ENCODE assay signal across 8 cellular contexts in the genomic region with DNA sequence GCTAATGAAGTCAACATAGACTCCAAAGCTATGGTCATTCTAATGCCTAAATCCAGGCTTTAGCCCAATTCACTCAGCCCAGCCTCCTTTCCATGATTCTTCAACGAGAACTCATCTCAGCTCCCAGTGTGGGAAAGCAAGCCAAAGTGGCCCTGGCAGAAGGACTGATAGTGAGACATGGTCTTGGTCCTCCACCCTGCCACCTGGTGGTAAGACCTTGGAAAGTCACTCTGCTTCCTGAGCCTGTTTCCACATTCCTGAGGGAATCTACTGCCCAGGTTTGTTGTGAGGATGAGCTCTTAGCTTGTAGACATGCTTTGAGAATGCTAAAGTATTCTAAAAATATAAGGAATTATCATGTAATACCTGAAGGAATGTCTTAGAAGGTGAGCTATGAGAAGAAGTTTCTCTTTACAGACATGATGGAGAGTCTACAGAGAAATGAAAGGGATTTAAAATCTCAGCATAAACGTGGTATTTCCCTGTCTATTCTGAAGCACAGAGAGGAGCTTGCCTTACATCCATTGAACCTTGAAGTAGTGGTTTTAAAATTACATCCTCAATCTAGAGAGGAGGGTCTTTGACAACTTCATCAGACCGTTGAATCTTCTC.
DNase-seq lines count a peak whose midpoint lies in the region; ATAC-seq and TF ChIP-seq lines count a peak whose summit lies in the region.

No MANE protein-coding gene starts in this region.

- H3K4me1 Mint-ChIP-seq in immature natural killer cell, result no peaks in the 10 kb centered on the region

- H3K36me3 ChIP-seq in MM.1S (replicated peaks; ENCODE audit: insufficient read depth, low read length) (no peaks in the 10 kb centered on the region), esophagus squamous epithelium (no peaks in the 10 kb centered on the region), neural cell (ENCODE audit: insufficient read depth, low read length) (no peaks in the 10 kb centered on the region)

- TF ChIP-seq EP300 in neural cell (conservative IDR thresholded peaks at IDR 0.05; ENCODE audit: poor library complexity, severe bottlenecking), result no peak

- peak; percentile 44 for TF ChIP-seq RAD21 in neural cell (conservative IDR thresholded peaks at IDR 0.05)

- H3K4me2 ChIP-seq in MM.1S (ENCODE audit: low read depth, low read length) (no peak overlapping the region), neural cell (ENCODE audit: low read length) (no peak overlapping the region)

- H3F3A ChIP-seq in MM.1S (ENCODE audit: insufficient read depth, low read length) (no peaks in the 10 kb centered on the region), neural cell (ENCODE audit: insufficient read depth, low read length, poor library complexity, severe bottlenecking) (no peaks in the 10 kb centered on the region)

- peaks cover 0 to 2% (median 0%) of the 10 kb centered on the region in 6 donors for H3K9me3 Mint-ChIP-seq in immature natural killer cell

- H3K9ac ChIP-seq in MM.1S (ENCODE audit: low read length) (no peak overlapping the region), neural cell (ENCODE audit: low read length) (no peak overlapping the region)

- H3K27me3 Mint-ChIP-seq in immature natural killer cell (ENCODE audit: low read depth in 3 of 3), result peaks cover 0 to 2% (median 2%) of the 10 kb centered on the region in 3 donors

- no peaks in the 10 kb centered on the region for H4K20me1 ChIP-seq in MM.1S (ENCODE audit: insufficient read depth, low read length)
- no peaks in the 10 kb centered on the region for H4K20me1 ChIP-seq in neural cell (ENCODE audit: insufficient read depth)

- peak; percentile 63 for ATAC-seq in GM21390 (IDR thresholded peaks at IDR 0.05; ENCODE audit: unreplicated experiment)

- 32 to 38% methylated on average over 3 of the region's 3 CpGs for WGBS in esophagus squamous epithelium, 2 donors

- no peak overlapping the region for H3K27ac ChIP-seq in MM.1S (ENCODE audit: low read length)
- no peak overlapping the region for H3K27ac ChIP-seq in esophagus squamous epithelium
- H3K27ac ChIP-seq in neural cell (ENCODE audit: low read length), result no peak overlapping the region

- H3K27me3 ChIP-seq in MM.1S (replicated peaks; ENCODE audit: insufficient read depth, low read length) (no peaks in the 10 kb centered on the region), esophagus squamous epithelium (no peaks in the 10 kb centered on the region), neural cell (ENCODE audit: insufficient read depth, low read depth, low read length) (no peaks in the 10 kb centered on the region)

- TF ChIP-seq CTCF in MM.1S (IDR thresholded peaks at IDR 0.05; ENCODE audit: low read length), result peak; percentile 64
- peak; percentile 43 to 87 (median 69) for TF ChIP-seq CTCF in esophagus squamous epithelium (IDR thresholded peaks at IDR 0.05)
- TF ChIP-seq CTCF in neural cell (IDR thresholded peaks at IDR 0.05; ENCODE audit: poor library complexity, severe bottlenecking), result peak; percentile 55

- DNase-seq in SIG-M5 treated with dmso at 0.1 percent for 504 hours (lab: John Stamatoyannopoulos, UW; ENCODE audit: unreplicated experiment) (peak; percentile 45), SIG-M5 (lab: John Stamatoyannopoulos, UW) (no peak), MM.1S (no peak), T1000 (lab: John Stamatoyannopoulos, UW) (peak; percentile 5), esophagus squamous epithelium (lab: John Stamatoyannopoulos, UW) (no peak), immature natural killer cell (no peak)

- no peak overlapping the region for H3K27ac Mint-ChIP-seq in immature natural killer cell

- H3K9me3 ChIP-seq in MM.1S (replicated peaks; ENCODE audit: insufficient read depth, low read length) (no peaks in the 10 kb centered on the region), esophagus squamous epithelium (no peaks in the 10 kb centered on the region), neural cell (ENCODE audit: low read length) (no peaks in the 10 kb centered on the region)

- no peak for TF ChIP-seq POLR2A in esophagus squamous epithelium (IDR thresholded peaks at IDR 0.05)

- no peaks in the 10 kb centered on the region for H3K36me3 Mint-ChIP-seq in immature natural killer cell

- H3K9me2 ChIP-seq in MM.1S (replicated peaks; ENCODE audit: insufficient read depth, low read length) (no peaks in the 10 kb centered on the region), neural cell (ENCODE audit: insufficient read depth, low read length) (no peaks in the 10 kb centered on the region)

- H3K4me3 Mint-ChIP-seq in immature natural killer cell, result no peak overlapping the region

- H3K79me2 ChIP-seq in MM.1S (ENCODE audit: low read length) (no peaks in the 10 kb centered on the region), neural cell (replicated peaks; ENCODE audit: insufficient read depth, low read length) (no peaks in the 10 kb centered on the region)

- H3K4me1 ChIP-seq in MM.1S (ENCODE audit: low read length) (no peaks in the 10 kb centered on the region), esophagus squamous epithelium (peaks cover 0 to 38% (median 9%) of the 10 kb centered on the region in 3 donors)

- intact Hi-C loops in esophagus squamous epithelium (cut with DNase I), result loop anchor here (5.0 kb wide), 1 partner anchor 118 kb away; no protein-coding TSS in a partner anchor

- H3K4me3 ChIP-seq in MM.1S (ENCODE audit: low read length) (no peak overlapping the region), esophagus squamous epithelium (no peak overlapping the region), neural cell (ENCODE audit: low read length) (no peak overlapping the region)

- no peak overlapping the region for H2AFZ ChIP-seq in MM.1S (ENCODE audit: low read length)
- no peak overlapping the region for H2AFZ ChIP-seq in neural cell (ENCODE audit: low read depth, low read length)

TF ChIP-seq in neural cell, 6 proteins besides CTCF, POLR2A, EP300 and RAD21:
- TF ChIP-seq MXI1 (conservative IDR thresholded peaks at IDR 0.05; ENCODE audit: poor library complexity, severe bottlenecking) (no peak), SMC3 (conservative IDR thresholded peaks at IDR 0.05; ENCODE audit: poor library complexity) (peak; percentile 60)
TF ChIP-seq in neural cell: peak in this region for 1.

Comparison
In these comparisons a context has a peak if more than half of its experiments do, and no peak if none do; other contexts are left out.
1. DNase-seq: peak in SIG-M5 treated with dmso at 0.1 percent for 504 hours (single experiment) and T1000 (single experiment); none in SIG-M5 (single experiment), MM.1S (single experiment), esophagus squamous epithelium (single experiment) and immature natural killer cell (0 of 3).
2. Peak in every context shown above with its lines, with median percentiles within 50 percentile points of each other: CTCF ChIP-seq.